In genomic region chr12:12582895-12583303, GRCh38 we compare ENCODE assay signal across 7 cellular contexts. TPM values are rescaled to one million over a fixed set of nuclear protein-coding genes. Genes with fewer than 3 reads are reported as not detected.
DNase-seq lines count a peak whose midpoint lies in the region; ATAC-seq and TF ChIP-seq lines count a peak whose summit lies in the region.

No MANE protein-coding gene starts in this region.

- H3K9me3 Mint-ChIP-seq in activated B cell treated with CpG ODN at 0.5 μM for 24 hours (peaks cover 3% of the 10 kb centered on the region), naive B cell (no peaks in the 10 kb centered on the region)

- POLR2A ChIA-PET in activated B cell treated with CpG ODN at 0.5 μM for 24 hours (lab: Charles Lee) = no interaction called here

- CTCF ChIA-PET in activated B cell treated with CpG ODN at 0.5 μM for 24 hours (lab: Charles Lee) = no interaction called here

- H3K4me3 Mint-ChIP-seq in activated B cell treated with CpG ODN at 0.5 μM for 24 hours = no peak overlapping the region
- H3K4me3 Mint-ChIP-seq in naive B cell = no peak overlapping the region

- intact Hi-C loops in activated B cell treated with CpG ODN at 0.5 μM for 24 hours (cut with micrococcal nuclease) (loop anchor here (2.0 kb wide), 1 partner anchor 28 kb away; the partner anchor contains the start of gene CREBL2), posterior cingulate gyrus (cut with DNase I) (no loop called here)

- no peaks in the 10 kb centered on the region for H3K27me3 Mint-ChIP-seq in activated B cell treated with CpG ODN at 0.5 μM for 24 hours
- H3K27me3 Mint-ChIP-seq in naive B cell = peaks cover 6 to 16% (median 13%) of the 10 kb centered on the region in 3 donors

- H3K4me1 Mint-ChIP-seq in activated B cell treated with CpG ODN at 0.5 μM for 24 hours = peaks cover 12% of the 10 kb centered on the region
- no peaks in the 10 kb centered on the region for H3K4me1 Mint-ChIP-seq in naive B cell

- no peak for DNase-seq in activated B cell treated with CpG ODN at 0.5 μM for 24 hours
- no peak for DNase-seq in naive B cell
- DNase-seq in cortex of kidney (lab: John Stamatoyannopoulos, UW) = no peak
- no peak for DNase-seq in posterior cingulate gyrus
- no peak for DNase-seq in KG1 (lab: John Stamatoyannopoulos, UW)

- TF ChIP-seq CTCF in activated B cell treated with CpG ODN at 0.5 μM for 24 hours (IDR thresholded peaks at IDR 0.05) = no peak

- peak; percentile 89 for ATAC-seq in GM19035 (IDR thresholded peaks at IDR 0.05; ENCODE audit: unreplicated experiment)
- ATAC-seq in HG02870 (IDR thresholded peaks at IDR 0.05; ENCODE audit: unreplicated experiment) = peak; percentile 89
- peak; percentile 92 for ATAC-seq in activated B cell treated with CpG ODN at 0.5 μM for 24 hours (ENCODE audit: low read depth)
- peak; percentile 46 to 61 for ATAC-seq in naive B cell (ENCODE audit: low read depth in 2 of 2)

- no peak overlapping the region for H3K27ac Mint-ChIP-seq in activated B cell treated with CpG ODN at 0.5 μM for 24 hours
- no peak overlapping the region for H3K27ac Mint-ChIP-seq in naive B cell

- no peaks in the 10 kb centered on the region for H3K36me3 Mint-ChIP-seq in activated B cell treated with CpG ODN at 0.5 μM for 24 hours (ENCODE audit: low read depth)
- no peaks in the 10 kb centered on the region for H3K36me3 Mint-ChIP-seq in naive B cell

RNA-seq across cellular contexts. Expression of gene DUSP16, which starts 20.2 kb away (rescaled TPM):
- total RNA-seq in activated B cell treated with CpG ODN at 0.5 μM for 24 hours = 1.1 and 2.0 TPM in 2 replicates
- under 1 TPM in 4 of 6 donors, not detected in 2; 0.26 to 0.90 (median 0.36) TPM for polyA plus RNA-seq in naive B cell (ENCODE audit: low read depth in 6 of 6)

RNA-seq across cellular contexts. Expression of gene CREBL2, which starts 28.8 kb away (rescaled TPM):
- total RNA-seq in activated B cell treated with CpG ODN at 0.5 μM for 24 hours = 10.1 and 10.8 TPM in 2 replicates
- 10 to 100 TPM; 21.9 to 29.3 (median 25.6) TPM for polyA plus RNA-seq in naive B cell (ENCODE audit: low read depth in 6 of 6)
